In the genomic region with DNA sequence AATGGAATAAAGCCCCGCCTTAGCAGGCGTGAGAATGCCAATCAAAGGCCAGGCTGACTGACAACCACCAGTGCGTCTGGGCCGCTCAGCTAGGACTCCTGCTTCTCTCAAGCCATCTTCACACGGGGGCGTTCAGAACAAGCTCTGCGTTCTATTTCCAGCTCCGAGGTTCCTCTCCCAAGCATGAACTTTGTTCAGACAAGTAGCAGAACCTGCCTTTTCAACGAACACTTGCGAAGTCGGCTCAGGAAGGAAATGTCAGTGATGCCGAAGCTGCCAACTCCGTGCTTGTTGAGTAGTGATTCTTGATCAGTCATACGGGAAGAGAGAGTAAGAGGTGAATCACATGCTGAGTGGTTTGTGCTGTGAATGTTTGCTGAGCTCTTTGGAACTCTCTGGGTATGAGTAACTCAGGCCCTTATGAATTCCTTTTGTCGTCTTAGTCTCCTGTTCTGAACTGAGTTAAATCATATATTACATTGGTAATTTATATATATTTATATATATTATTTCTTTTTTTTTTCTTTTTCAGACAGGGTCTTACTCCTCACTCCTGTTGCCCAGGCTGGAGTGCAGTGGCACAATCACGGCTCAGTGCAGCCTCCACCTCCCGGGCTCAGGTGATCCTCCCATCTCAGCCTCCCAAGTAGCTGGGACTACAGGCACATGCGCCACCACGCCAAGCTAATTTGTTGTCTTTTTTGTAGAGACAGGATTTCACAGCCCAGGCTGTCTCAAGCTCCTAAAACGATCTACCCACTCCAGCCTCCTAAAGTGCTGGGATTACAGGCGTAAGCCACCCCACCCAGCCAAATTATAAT, we compare ENCODE assay signal across 9 cellular contexts. TPM values are rescaled to one million over a fixed set of nuclear protein-coding genes. Genes with fewer than 3 reads are reported as not detected.
DNase-seq lines count a peak whose midpoint lies in the region; ATAC-seq and TF ChIP-seq lines count a peak whose summit lies in the region.
"Had no signal": no experiment of that assay in that cellular context is flagged by ENCODE, and none has a peak within 500 bp of the region (broad histone marks: within the 10 kb centered on the region; RNA-seq: fewer than 3 reads in every experiment).

No MANE protein-coding gene starts in this region.

- peak overlapping the region in 1 of 2 donors; percentile 68 for H3K4me3 Mint-ChIP-seq in CD14-positive monocyte
- H3K4me3 Mint-ChIP-seq in activated CD4-positive, alpha-beta T cell treated with anti-CD3 and anti-CD28 coated beads, Interleukin-2, amount 10 ng/mL, durations not matched to agents 7 days and 5 days: no peak overlapping the region
- H3K4me3 Mint-ChIP-seq: nephron had no signal

- 82% methylated on average over 21 of the region's 21 CpGs for WGBS in smooth muscle cell (ENCODE audit: low lambda C conversion rate)

- H4K20me1 ChIP-seq in smooth muscle cell (ENCODE audit: low read depth): no peaks in the 10 kb centered on the region

- TF ChIP-seq CTCF in CD14-positive monocyte (IDR thresholded peaks at IDR 0.05) (no peak), smooth muscle cell (IDR thresholded peaks at IDR 0.05; ENCODE audit: borderline replicate concordance, insufficient read depth, poor library complexity, severe bottlenecking) (no peak)

- no peaks in the 10 kb centered on the region for H3K27me3 ChIP-seq in smooth muscle cell (ENCODE audit: low read depth)

- no peaks in the 10 kb centered on the region for H3K36me3 Mint-ChIP-seq in CD14-positive monocyte
- no peaks in the 10 kb centered on the region for H3K36me3 Mint-ChIP-seq in activated CD4-positive, alpha-beta T cell treated with anti-CD3 and anti-CD28 coated beads, Interleukin-2, amount 10 ng/mL, durations not matched to agents 7 days and 5 days (ENCODE audit: low read depth)

- CTCF ChIA-PET in activated CD4-positive, alpha-beta T cell treated with anti-CD3 and anti-CD28 coated beads, Interleukin-2, amount 10 ng/mL, durations not matched to agents 7 days and 5 days (lab: Charles Lee): interaction anchor here (0.9 to 1.6 kb wide), 6 partner anchors 11 to 104 kb away, joined by 3 to 6 read pairs (median 4); a partner anchor contains a TSS

- no peaks in the 10 kb centered on the region for H3K4me1 ChIP-seq in smooth muscle cell (ENCODE audit: low read depth)

- peak overlapping the region in 4 of 7 donors; percentile 54 to 91 (median 86) for H3K27ac Mint-ChIP-seq in CD14-positive monocyte
- peak overlapping the region; percentile 58 for H3K27ac Mint-ChIP-seq in activated CD4-positive, alpha-beta T cell treated with anti-CD3 and anti-CD28 coated beads, Interleukin-2, amount 10 ng/mL, durations not matched to agents 7 days and 5 days

- H3K9ac ChIP-seq in smooth muscle cell (ENCODE audit: low read depth): no peak overlapping the region

- no peaks in the 10 kb centered on the region for H3K9me3 Mint-ChIP-seq in CD14-positive monocyte
- no peaks in the 10 kb centered on the region for H3K9me3 Mint-ChIP-seq in activated CD4-positive, alpha-beta T cell treated with anti-CD3 and anti-CD28 coated beads, Interleukin-2, amount 10 ng/mL, durations not matched to agents 7 days and 5 days
- H3K9me3 Mint-ChIP-seq: nephron had no signal

- no peaks in the 10 kb centered on the region for H3K9me3 ChIP-seq in smooth muscle cell (replicated peaks; ENCODE audit: low read depth)

- H3K4me1 Mint-ChIP-seq in CD14-positive monocyte: peaks cover 17% of the 10 kb centered on the region
- peaks cover 9% of the 10 kb centered on the region for H3K4me1 Mint-ChIP-seq in activated CD4-positive, alpha-beta T cell treated with anti-CD3 and anti-CD28 coated beads, Interleukin-2, amount 10 ng/mL, durations not matched to agents 7 days and 5 days

- ATAC-seq in GM19452 (IDR thresholded peaks at IDR 0.05; ENCODE audit: unreplicated experiment) (peak; percentile 80), HG03571 (IDR thresholded peaks at IDR 0.05; ENCODE audit: unreplicated experiment) (peak; percentile 80)

- H3K27ac ChIP-seq in epithelial cell of prostate: peak overlapping the region; percentile 98
- peak overlapping the region; percentile 70 for H3K27ac ChIP-seq in smooth muscle cell (ENCODE audit: low read depth)

- H3K79me2 ChIP-seq in smooth muscle cell (ENCODE audit: low read depth): no peaks in the 10 kb centered on the region

- H3K4me3 ChIP-seq in smooth muscle cell: no peak overlapping the region

- intact Hi-C loops in CD14-positive monocyte (cut with micrococcal nuclease): no loop called here

- no peaks in the 10 kb centered on the region for H3F3A ChIP-seq in smooth muscle cell (ENCODE audit: low read depth)

- H2AFZ ChIP-seq in smooth muscle cell (ENCODE audit: low read depth): peak overlapping the region; percentile 49

- H3K27me3 Mint-ChIP-seq in CD14-positive monocyte (ENCODE audit: low read depth in 3 of 3): peaks cover 1 to 4% (median 2%) of the 10 kb centered on the region in 3 donors
- H3K27me3 Mint-ChIP-seq in activated CD4-positive, alpha-beta T cell treated with anti-CD3 and anti-CD28 coated beads, Interleukin-2, amount 10 ng/mL, durations not matched to agents 7 days and 5 days: peaks cover 5% of the 10 kb centered on the region

- no peaks in the 10 kb centered on the region for H3K36me3 ChIP-seq in smooth muscle cell (ENCODE audit: low read depth)

- POLR2A ChIA-PET in activated CD4-positive, alpha-beta T cell treated with anti-CD3 and anti-CD28 coated beads, Interleukin-2, amount 10 ng/mL, durations not matched to agents 7 days and 5 days (lab: Charles Lee): no interaction called here

- H3K4me2 ChIP-seq in smooth muscle cell: peak overlapping the region; percentile 53

- DNase-seq in CD14-positive monocyte (ENCODE audit: low spot score) (peak; percentile 81), epithelial cell of prostate (ENCODE audit: low read depth, low spot score) (peak; percentile 99), smooth muscle cell (lab: John Stamatoyannopoulos, UW; ENCODE audit: unreplicated experiment) (no peak), HUDEP-2 (lab: John Stamatoyannopoulos, UW; ENCODE audit: unreplicated experiment in 76 of 76) (no peak), mesenteric fat pad (ENCODE audit: low spot score) (no peak)
- peak; percentile 55 for DNase-seq in activated CD4-positive, alpha-beta T cell treated with anti-CD3 and anti-CD28 coated beads, Interleukin-2, amount 10 ng/mL, durations not matched to agents 7 days and 5 days

RNA-seq across cellular contexts. Expression of a gene that starts 29.4 kb away (rescaled TPM):
- polyA plus RNA-seq in CD14-positive monocyte: under 1 TPM; 0.34 to 0.79 TPM
- 1 to 10 TPM; 8.5 to 8.7 TPM for total RNA-seq in activated CD4-positive, alpha-beta T cell treated with anti-CD3 and anti-CD28 coated beads, Interleukin-2, amount 10 ng/mL, durations not matched to agents 7 days and 5 days
- total RNA-seq in smooth muscle cell: 2.7 and 4.3 TPM in 2 replicates
- 3.0 and 5.7 TPM in 2 replicates for polyA plus RNA-seq in smooth muscle cell
- total RNA-seq in mesenteric fat pad: 3.2 TPM

Comparison
In these comparisons a context has a peak if more than half of its experiments do, and no peak if none do; other contexts are left out.
1. DNase-seq: peak in CD14-positive monocyte (single experiment), activated CD4-positive, alpha-beta T cell treated with anti-CD3 and anti-CD28 coated beads, Interleukin-2, amount 10 ng/mL, durations not matched to agents 7 days and 5 days (single experiment) and epithelial cell of prostate (single experiment); none in smooth muscle cell (single experiment), HUDEP-2 (0 of 76) and mesenteric fat pad (single experiment).